Comparison of ENCODE assay signal across 1 cellular context in the genomic region with DNA sequence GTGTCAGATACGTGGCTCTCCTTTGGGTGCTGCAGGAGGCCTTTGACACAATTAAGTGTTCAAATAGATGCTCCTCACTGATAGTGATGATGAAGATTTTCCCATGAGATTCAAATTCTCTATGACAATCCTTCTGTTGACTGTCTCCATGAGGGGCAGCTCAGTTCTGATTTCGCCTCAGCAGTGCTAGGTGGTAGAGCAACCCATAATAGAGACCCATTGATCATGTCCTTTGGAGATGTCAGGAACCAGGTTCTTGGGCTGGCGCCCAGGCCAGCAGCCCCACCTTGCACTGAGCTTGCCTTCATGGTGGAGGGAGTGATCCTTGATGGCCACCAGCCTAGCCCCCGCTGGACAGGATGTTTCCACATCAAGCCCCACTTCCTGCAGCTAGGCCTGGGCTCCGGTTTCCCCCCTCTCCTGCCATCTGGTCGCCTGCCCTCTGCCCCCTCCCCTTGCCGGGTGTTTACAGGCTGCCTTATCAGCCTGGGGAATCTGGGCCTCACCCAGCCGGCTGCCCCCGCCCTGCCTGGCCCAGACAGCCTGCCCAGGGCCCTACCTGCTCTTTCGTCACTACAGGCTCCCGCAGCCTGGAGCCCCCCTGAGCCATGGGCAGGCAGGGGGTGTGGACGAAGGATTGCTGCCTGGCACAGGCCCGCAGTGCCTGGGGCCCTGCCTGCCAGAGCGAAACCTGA.
A peak's percentile ranks its signal among the peaks of the same experiment; 100 is the strongest.
TF ChIP-seq lines count a peak whose summit lies in the region.

No MANE protein-coding gene starts in this region.

TF ChIP-seq in HepG2, 621 proteins besides CTCF, POLR2A, EP300 and RAD21 (continued from another document and continues in another):
- TF ChIP-seq SAP130 (CRISPR knock-in tag; IDR thresholded peaks at IDR 0.05; ENCODE audit: low read depth) (peak; percentile 76), ZNF335 (CRISPR knock-in tag; IDR thresholded peaks at IDR 0.05) (no peak), REPIN1 (CRISPR knock-in tag; IDR thresholded peaks at IDR 0.05; ENCODE audit: borderline replicate concordance, low read depth) (no peak), SNRNP70 (IDR thresholded peaks at IDR 0.05; ENCODE audit: low read depth, low read length) (no peak), PITX1 (CRISPR knock-in tag; IDR thresholded peaks at IDR 0.05) (peak; percentile 34; the same call in 1 of the 2 replicates), MYC (CRISPR knock-in tag; IDR thresholded peaks at IDR 0.05; ENCODE audit: borderline replicate concordance) (peak; percentile 54; the same call in 1 of the 2 replicates), HIVEP1 (CRISPR knock-in tag; IDR thresholded peaks at IDR 0.05) (no peak), HNF4G (IDR thresholded peaks at IDR 0.05; ENCODE audit: borderline replicate concordance, low read depth, low read length) (no peak), HNF4G (CRISPR knock-in tag; IDR thresholded peaks at IDR 0.05; ENCODE audit: borderline replicate concordance, low read depth) (no peak), ZNF776 (CRISPR knock-in tag; IDR thresholded peaks at IDR 0.05) (no peak), RFX3 (CRISPR knock-in tag; IDR thresholded peaks at IDR 0.05) (no peak), ATF1 (CRISPR knock-in tag; IDR thresholded peaks at IDR 0.05) (no peak), SALL1 (CRISPR knock-in tag; IDR thresholded peaks at IDR 0.05) (peak; percentile 60; the same call in 1 of the 2 replicates), ZNF839 (CRISPR knock-in tag; IDR thresholded peaks at IDR 0.05; ENCODE audit: borderline replicate concordance) (no peak), POGZ (CRISPR knock-in tag; IDR thresholded peaks at IDR 0.05) (peak; percentile 23; the same call in 1 of the 2 replicates), ZNF432 (CRISPR knock-in tag; IDR thresholded peaks at IDR 0.05; ENCODE audit: borderline replicate concordance) (no peak), JUNB (CRISPR knock-in tag; IDR thresholded peaks at IDR 0.05; ENCODE audit: borderline replicate concordance) (no peak), HDAC1 (CRISPR knock-in tag; IDR thresholded peaks at IDR 0.05) (peak; percentile 53; the same call in 1 of the 2 replicates), PHF8 (CRISPR knock-in tag; IDR thresholded peaks at IDR 0.05) (no peak), SPEN (CRISPR knock-in tag; IDR thresholded peaks at IDR 0.05; ENCODE audit: low read depth) (no peak), HCFC1 (IDR thresholded peaks at IDR 0.05; ENCODE audit: low read depth, low read length) (no peak), ZBTB38 (CRISPR knock-in tag; IDR thresholded peaks at IDR 0.05) (no peak), NBN (conservative IDR thresholded peaks at IDR 0.05) (no peak), MEF2D (CRISPR knock-in tag; IDR thresholded peaks at IDR 0.05) (0 out of 2 replicates have a peak, but pooled peaks have one; percentile 29), HNRNPL (IDR thresholded peaks at IDR 0.05; ENCODE audit: low read depth, low read length) (peak; percentile 87), ZFAT (CRISPR knock-in tag; conservative IDR thresholded peaks at IDR 0.05) (no peak), SMARCE1 (IDR thresholded peaks at IDR 0.05; ENCODE audit: borderline replicate concordance) (no peak), ZNF33B (CRISPR knock-in tag; IDR thresholded peaks at IDR 0.05) (no peak), PAX8 (CRISPR knock-in tag; IDR thresholded peaks at IDR 0.05; ENCODE audit: borderline replicate concordance) (no peak), KDM4B (CRISPR knock-in tag; IDR thresholded peaks at IDR 0.05) (no peak), TEAD2 (CRISPR knock-in tag; IDR thresholded peaks at IDR 0.05) (no peak), NCOA5 (CRISPR knock-in tag; IDR thresholded peaks at IDR 0.05) (no peak), ZNF160 (CRISPR knock-in tag; IDR thresholded peaks at IDR 0.05) (no peak), ZNF850 (CRISPR knock-in tag; conservative IDR thresholded peaks at IDR 0.05) (no peak), CCDC6 (CRISPR knock-in tag; IDR thresholded peaks at IDR 0.05) (no peak), RXRB (CRISPR knock-in tag; IDR thresholded peaks at IDR 0.05; ENCODE audit: borderline replicate concordance) (peak; percentile 46; the same call in 1 of the 2 replicates), KLF11 (CRISPR knock-in tag; IDR thresholded peaks at IDR 0.05) (no peak), GLI4 (CRISPR knock-in tag; IDR thresholded peaks at IDR 0.05; ENCODE audit: borderline replicate concordance) (no peak), ZZZ3 (CRISPR knock-in tag; IDR thresholded peaks at IDR 0.05; ENCODE audit: borderline replicate concordance) (no peak), RBAK (CRISPR knock-in tag; IDR thresholded peaks at IDR 0.05) (no peak), ZNF598 (CRISPR knock-in tag; IDR thresholded peaks at IDR 0.05; ENCODE audit: borderline replicate concordance) (no peak), KMT2A (CRISPR knock-in tag; IDR thresholded peaks at IDR 0.05) (no peak), ZNF350 (CRISPR knock-in tag; IDR thresholded peaks at IDR 0.05; ENCODE audit: borderline replicate concordance, low read depth) (peak; percentile 38; the same call in 1 of the 2 replicates)
- TF ChIP-seq, protein P1, sequence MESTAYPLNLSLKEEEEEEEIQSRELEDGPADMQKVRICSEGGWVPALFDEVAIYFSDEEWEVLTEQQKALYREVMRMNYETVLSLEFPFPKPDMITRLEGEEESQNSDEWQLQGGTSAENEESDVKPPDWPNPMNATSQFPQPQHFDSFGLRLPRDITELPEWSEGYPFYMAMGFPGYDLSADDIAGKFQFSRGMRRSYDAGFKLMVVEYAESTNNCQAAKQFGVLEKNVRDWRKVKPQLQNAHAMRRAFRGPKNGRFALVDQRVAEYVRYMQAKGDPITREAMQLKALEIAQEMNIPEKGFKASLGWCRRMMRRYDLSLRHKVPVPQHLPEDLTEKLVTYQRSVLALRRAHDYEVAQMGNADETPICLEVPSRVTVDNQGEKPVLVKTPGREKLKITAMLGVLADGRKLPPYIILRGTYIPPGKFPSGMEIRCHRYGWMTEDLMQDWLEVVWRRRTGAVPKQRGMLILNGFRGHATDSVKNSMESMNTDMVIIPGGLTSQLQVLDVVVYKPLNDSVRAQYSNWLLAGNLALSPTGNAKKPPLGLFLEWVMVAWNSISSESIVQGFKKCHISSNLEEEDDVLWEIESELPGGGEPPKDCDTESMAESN (CRISPR knock-in tag; conservative IDR thresholded peaks at IDR 0.05) = no peak
- TF ChIP-seq, protein P2, sequence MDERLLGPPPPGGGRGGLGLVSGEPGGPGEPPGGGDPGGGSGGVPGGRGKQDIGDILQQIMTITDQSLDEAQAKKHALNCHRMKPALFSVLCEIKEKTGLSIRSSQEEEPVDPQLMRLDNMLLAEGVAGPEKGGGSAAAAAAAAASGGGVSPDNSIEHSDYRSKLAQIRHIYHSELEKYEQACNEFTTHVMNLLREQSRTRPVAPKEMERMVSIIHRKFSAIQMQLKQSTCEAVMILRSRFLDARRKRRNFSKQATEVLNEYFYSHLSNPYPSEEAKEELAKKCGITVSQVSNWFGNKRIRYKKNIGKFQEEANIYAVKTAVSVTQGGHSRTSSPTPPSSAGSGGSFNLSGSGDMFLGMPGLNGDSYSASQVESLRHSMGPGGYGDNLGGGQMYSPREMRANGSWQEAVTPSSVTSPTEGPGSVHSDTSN (CRISPR knock-in tag; IDR thresholded peaks at IDR 0.05) = no peak
- TF ChIP-seq, protein P3, sequence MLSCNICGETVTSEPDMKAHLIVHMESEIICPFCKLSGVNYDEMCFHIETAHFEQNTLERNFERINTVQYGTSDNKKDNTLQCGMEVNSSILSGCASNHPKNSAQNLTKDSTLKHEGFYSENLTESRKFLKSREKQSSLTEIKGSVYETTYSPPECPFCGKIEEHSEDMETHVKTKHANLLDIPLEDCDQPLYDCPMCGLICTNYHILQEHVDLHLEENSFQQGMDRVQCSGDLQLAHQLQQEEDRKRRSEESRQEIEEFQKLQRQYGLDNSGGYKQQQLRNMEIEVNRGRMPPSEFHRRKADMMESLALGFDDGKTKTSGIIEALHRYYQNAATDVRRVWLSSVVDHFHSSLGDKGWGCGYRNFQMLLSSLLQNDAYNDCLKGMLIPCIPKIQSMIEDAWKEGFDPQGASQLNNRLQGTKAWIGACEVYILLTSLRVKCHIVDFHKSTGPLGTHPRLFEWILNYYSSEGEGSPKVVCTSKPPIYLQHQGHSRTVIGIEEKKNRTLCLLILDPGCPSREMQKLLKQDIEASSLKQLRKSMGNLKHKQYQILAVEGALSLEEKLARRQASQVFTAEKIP (CRISPR knock-in tag; IDR thresholded peaks at IDR 0.05; ENCODE audit: borderline replicate concordance) = no peak
- TF ChIP-seq, protein P4, sequence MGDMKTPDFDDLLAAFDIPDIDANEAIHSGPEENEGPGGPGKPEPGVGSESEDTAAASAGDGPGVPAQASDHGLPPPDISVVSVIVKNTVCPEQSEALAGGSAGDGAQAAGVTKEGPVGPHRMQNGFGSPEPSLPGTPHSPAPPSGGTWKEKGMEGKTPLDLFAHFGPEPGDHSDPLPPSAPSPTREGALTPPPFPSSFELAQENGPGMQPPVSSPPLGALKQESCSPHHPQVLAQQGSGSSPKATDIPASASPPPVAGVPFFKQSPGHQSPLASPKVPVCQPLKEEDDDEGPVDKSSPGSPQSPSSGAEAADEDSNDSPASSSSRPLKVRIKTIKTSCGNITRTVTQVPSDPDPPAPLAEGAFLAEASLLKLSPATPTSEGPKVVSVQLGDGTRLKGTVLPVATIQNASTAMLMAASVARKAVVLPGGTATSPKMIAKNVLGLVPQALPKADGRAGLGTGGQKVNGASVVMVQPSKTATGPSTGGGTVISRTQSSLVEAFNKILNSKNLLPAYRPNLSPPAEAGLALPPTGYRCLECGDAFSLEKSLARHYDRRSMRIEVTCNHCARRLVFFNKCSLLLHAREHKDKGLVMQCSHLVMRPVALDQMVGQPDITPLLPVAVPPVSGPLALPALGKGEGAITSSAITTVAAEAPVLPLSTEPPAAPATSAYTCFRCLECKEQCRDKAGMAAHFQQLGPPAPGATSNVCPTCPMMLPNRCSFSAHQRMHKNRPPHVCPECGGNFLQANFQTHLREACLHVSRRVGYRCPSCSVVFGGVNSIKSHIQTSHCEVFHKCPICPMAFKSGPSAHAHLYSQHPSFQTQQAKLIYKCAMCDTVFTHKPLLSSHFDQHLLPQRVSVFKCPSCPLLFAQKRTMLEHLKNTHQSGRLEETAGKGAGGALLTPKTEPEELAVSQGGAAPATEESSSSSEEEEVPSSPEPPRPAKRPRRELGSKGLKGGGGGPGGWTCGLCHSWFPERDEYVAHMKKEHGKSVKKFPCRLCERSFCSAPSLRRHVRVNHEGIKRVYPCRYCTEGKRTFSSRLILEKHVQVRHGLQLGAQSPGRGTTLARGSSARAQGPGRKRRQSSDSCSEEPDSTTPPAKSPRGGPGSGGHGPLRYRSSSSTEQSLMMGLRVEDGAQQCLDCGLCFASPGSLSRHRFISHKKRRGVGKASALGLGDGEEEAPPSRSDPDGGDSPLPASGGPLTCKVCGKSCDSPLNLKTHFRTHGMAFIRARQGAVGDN (CRISPR knock-in tag; IDR thresholded peaks at IDR 0.05) = peak; percentile 81
- TF ChIP-seq, protein P5, sequence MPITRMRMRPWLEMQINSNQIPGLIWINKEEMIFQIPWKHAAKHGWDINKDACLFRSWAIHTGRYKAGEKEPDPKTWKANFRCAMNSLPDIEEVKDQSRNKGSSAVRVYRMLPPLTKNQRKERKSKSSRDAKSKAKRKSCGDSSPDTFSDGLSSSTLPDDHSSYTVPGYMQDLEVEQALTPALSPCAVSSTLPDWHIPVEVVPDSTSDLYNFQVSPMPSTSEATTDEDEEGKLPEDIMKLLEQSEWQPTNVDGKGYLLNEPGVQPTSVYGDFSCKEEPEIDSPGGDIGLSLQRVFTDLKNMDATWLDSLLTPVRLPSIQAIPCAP (CRISPR knock-in tag; IDR thresholded peaks at IDR 0.05; ENCODE audit: low read depth) = no peak
- TF ChIP-seq, protein P6, sequence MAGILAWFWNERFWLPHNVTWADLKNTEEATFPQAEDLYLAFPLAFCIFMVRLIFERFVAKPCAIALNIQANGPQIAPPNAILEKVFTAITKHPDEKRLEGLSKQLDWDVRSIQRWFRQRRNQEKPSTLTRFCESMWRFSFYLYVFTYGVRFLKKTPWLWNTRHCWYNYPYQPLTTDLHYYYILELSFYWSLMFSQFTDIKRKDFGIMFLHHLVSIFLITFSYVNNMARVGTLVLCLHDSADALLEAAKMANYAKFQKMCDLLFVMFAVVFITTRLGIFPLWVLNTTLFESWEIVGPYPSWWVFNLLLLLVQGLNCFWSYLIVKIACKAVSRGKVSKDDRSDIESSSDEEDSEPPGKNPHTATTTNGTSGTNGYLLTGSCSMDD (CRISPR knock-in tag; IDR thresholded peaks at IDR 0.05) = no peak
- TF ChIP-seq, protein P7, sequence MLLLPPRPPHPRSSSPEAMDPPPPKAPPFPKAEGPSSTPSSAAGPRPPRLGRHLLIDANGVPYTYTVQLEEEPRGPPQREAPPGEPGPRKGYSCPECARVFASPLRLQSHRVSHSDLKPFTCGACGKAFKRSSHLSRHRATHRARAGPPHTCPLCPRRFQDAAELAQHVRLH (CRISPR knock-in tag; IDR thresholded peaks at IDR 0.05; ENCODE audit: borderline replicate concordance, low read depth) = no peak
- TF ChIP-seq, protein P8, sequence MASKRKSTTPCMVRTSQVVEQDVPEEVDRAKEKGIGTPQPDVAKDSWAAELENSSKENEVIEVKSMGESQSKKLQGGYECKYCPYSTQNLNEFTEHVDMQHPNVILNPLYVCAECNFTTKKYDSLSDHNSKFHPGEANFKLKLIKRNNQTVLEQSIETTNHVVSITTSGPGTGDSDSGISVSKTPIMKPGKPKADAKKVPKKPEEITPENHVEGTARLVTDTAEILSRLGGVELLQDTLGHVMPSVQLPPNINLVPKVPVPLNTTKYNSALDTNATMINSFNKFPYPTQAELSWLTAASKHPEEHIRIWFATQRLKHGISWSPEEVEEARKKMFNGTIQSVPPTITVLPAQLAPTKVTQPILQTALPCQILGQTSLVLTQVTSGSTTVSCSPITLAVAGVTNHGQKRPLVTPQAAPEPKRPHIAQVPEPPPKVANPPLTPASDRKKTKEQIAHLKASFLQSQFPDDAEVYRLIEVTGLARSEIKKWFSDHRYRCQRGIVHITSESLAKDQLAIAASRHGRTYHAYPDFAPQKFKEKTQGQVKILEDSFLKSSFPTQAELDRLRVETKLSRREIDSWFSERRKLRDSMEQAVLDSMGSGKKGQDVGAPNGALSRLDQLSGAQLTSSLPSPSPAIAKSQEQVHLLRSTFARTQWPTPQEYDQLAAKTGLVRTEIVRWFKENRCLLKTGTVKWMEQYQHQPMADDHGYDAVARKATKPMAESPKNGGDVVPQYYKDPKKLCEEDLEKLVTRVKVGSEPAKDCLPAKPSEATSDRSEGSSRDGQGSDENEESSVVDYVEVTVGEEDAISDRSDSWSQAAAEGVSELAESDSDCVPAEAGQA (IDR thresholded peaks at IDR 0.05; ENCODE audit: low read depth) = no peak
- TF ChIP-seq, protein P8 (CRISPR knock-in tag; IDR thresholded peaks at IDR 0.05; ENCODE audit: borderline replicate concordance) = no peak
